In the genomic region with DNA sequence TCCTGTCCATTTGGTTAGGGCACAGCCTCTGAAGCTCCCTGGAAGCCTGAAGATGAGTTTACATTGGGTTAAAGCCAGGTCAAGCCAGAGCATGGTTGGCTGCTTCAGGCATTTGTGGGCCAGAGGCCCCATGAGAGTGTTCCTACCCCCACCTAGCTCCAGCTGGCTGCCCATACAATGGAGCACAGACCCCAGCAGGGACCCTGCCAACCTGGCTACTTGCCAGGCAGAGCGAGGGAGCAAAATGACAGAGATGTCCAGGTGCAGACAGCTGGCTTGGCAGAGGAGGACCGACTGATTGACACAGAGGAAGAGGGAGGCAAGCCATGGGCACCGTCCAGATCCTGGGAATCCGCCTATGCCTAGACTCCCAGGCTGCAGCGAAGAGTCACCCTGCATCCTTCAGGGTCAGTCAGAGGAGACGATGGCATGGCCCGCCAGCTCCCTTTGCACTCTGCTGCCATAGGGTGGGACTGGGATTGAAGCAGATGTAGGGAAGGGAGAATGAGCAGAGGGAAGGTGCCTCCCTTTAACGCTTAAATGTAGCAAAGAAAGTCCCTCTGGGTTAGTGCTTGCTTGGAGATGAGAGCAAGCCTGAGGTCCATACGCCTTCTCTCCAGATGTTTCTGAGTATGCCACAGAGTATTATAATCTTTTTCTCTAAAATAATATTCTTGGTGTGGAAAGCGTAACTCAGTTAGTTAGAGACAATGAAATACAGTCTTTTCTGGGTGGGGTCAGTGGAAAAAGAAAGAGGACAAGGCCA, we compare ENCODE assay signal across 11 cellular contexts.
DNase-seq lines count a peak whose midpoint lies in the region; ATAC-seq and TF ChIP-seq lines count a peak whose summit lies in the region.
"Had no signal": no experiment of that assay in that cellular context is flagged by ENCODE, and none has a peak within 500 bp of the region (broad histone marks: within the 10 kb centered on the region; RNA-seq: fewer than 3 reads in every experiment).

No MANE protein-coding gene starts in this region.

- DNase-seq in DMS53 (lab: John Stamatoyannopoulos, UW) (peak; percentile 53), NCI-H2029 (lab: John Stamatoyannopoulos, UW) (peak; percentile 96), astrocyte of the spinal cord (ENCODE audit: low read depth, low spot score) (peak; percentile 66), left lobe of liver (ENCODE audit: low spot score) (no peak), NAMALWA (ENCODE audit: low spot score) (no peak), H4 (ENCODE audit: low spot score) (no peak), GM20000 (ENCODE audit: low spot score) (no peak)
- DNase-seq: activated T-cell treated with anti-CD3 and anti-CD28 coated beads, Interleukin-2, amount 50 U/mL, for 24 hours; CD8-positive, alpha-beta T cell; cerebellar nuclear complex had no signal

- no peak for TF ChIP-seq EP300 in gastroesophageal sphincter (IDR thresholded peaks at IDR 0.05)

- peaks cover 0 to 5% (median 0%) of the 10 kb centered on the region in 3 donors for H3K4me1 ChIP-seq in gastroesophageal sphincter

- H3K27me3 ChIP-seq in gastroesophageal sphincter: no peaks in the 10 kb centered on the region

- ATAC-seq in left lobe of liver: peak; percentile 87
- ATAC-seq in gastroesophageal sphincter: no peak
- ATAC-seq: CD8-positive, alpha-beta T cell had no signal

- TF ChIP-seq CTCF in astrocyte of the spinal cord (IDR thresholded peaks at IDR 0.05; ENCODE audit: low read depth, low read length) (no peak), gastroesophageal sphincter (IDR thresholded peaks at IDR 0.05) (no peak), GM20000 (IDR thresholded peaks at IDR 0.05; ENCODE audit: extremely low read depth, missing control alignments) (no peak)

- no peak overlapping the region for H3K27ac ChIP-seq in gastroesophageal sphincter

- WGBS in gastroesophageal sphincter (ENCODE audit: low coverage in 1 of 2), 2 donors: 78 to 97% methylated on average over 3 to 4 of the region's 10 CpGs

- in situ Hi-C loops in astrocyte of the spinal cord (cut with HindIII; ENCODE audit: low sequenced_read_pairs): no loop called here

- no peak for TF ChIP-seq POLR2A in gastroesophageal sphincter (IDR thresholded peaks at IDR 0.05)

- no peaks in the 10 kb centered on the region for H3K9me3 ChIP-seq in gastroesophageal sphincter

- H3K4me3 ChIP-seq in astrocyte of the spinal cord (ENCODE audit: low read depth, low read length) (no peak overlapping the region), gastroesophageal sphincter (no peak overlapping the region)

- H3K36me3 ChIP-seq in gastroesophageal sphincter: no peaks in the 10 kb centered on the region

Comparison
In these comparisons a context has a peak if more than half of its experiments do, and no peak if none do; other contexts are left out.
1. DNase-seq: peak in DMS53 (single experiment), NCI-H2029 (single experiment) and astrocyte of the spinal cord (single experiment); none in left lobe of liver (single experiment), NAMALWA (single experiment), H4 (single experiment) and GM20000 (single experiment).